ENCODE assay signal across 11 cellular contexts in the genomic region with DNA sequence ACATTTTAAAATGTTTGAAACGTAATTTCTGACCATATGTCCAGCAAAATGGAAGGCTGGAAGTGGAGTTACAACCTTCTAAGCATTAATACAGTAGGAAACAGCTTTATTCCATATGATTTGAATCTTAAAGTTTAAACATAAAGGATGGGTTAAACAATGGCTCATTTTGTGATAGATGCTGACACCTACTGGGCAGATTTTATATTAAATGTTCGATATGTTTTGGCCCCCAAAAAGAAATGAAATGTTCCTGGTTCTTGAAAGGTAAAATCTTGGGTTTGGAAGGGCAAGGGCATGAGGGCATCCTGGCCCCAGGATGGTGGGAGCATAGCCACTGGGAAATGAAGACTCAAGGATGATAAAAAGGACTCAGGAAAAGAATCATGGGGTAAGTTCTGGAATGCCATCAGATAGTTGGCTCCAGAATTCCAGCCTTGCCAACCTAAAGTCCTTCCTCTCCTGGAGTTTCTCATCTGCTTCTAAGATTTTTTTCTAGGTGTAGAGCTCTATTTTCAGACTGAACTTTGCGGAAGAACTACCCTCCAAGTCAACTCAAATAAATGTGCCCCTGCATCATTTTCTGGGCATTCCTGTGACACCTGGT. TPM values are rescaled to one million over a fixed set of nuclear protein-coding genes. Genes with fewer than 3 reads are reported as not detected.
DNase-seq lines count a peak whose midpoint lies in the region; ATAC-seq and TF ChIP-seq lines count a peak whose summit lies in the region.
"Had no signal": no experiment of that assay in that cellular context is flagged by ENCODE, and none has a peak within 500 bp of the region (broad histone marks: within the 10 kb centered on the region; RNA-seq: fewer than 3 reads in every experiment).

No MANE protein-coding gene starts in this region.

- 30 to 36% (median 35%) methylated on average over 3 of the region's 3 CpGs for WGBS in psoas muscle, 3 donors

- no peak overlapping the region for H3K4me3 ChIP-seq in psoas muscle

- H3K4me1 ChIP-seq in psoas muscle: no peaks in the 10 kb centered on the region

- ATAC-seq in psoas muscle: no peak
- ATAC-seq: Right ventricle myocardium inferior had no signal

- no peaks in the 10 kb centered on the region for H3K9me3 ChIP-seq in psoas muscle

- no peak overlapping the region for H3K27ac ChIP-seq in psoas muscle

- H3K36me3 ChIP-seq in psoas muscle (ENCODE audit: insufficient read depth in 1 of 2, low read depth in 1 of 2): no peaks in the 10 kb centered on the region

- TF ChIP-seq CTCF in psoas muscle (IDR thresholded peaks at IDR 0.05): peak; percentile 17

- DNase-seq in NCI-H526 (lab: John Stamatoyannopoulos, UW) (peak; percentile 5 to 27), NCI-H526 treated with DMSO at 0.1 percent for 48 hours (lab: John Stamatoyannopoulos, UW) (no peak), NCI-H1694 (lab: John Stamatoyannopoulos, UW) (peak; percentile 13), dedifferentiated amniotic fluid mesenchymal stem cell (ENCODE audit: extremely low spot score) (peak; percentile 43), psoas muscle (no peak), HuH-7 (ENCODE audit: low spot score) (no peak), NCI-H1436 (lab: John Stamatoyannopoulos, UW) (no peak)
- no peak for DNase-seq in activated effector memory CD4-positive, alpha-beta T cell treated with anti-CD3 and anti-CD28 coated beads, Interleukin-2, amount 50 U/mL, for 16 hours
- DNase-seq: CD8-positive, alpha-beta memory T cell; mesendoderm had no signal

- H3K27me3 ChIP-seq in psoas muscle (ENCODE audit: insufficient read depth in 3 of 3, low read length in 2 of 3): no peaks in the 10 kb centered on the region

- intact Hi-C loops in psoas muscle (cut with DNase I): no loop called here

RNA-seq across cellular contexts. Expression of a gene that starts 34.6 kb away (rescaled TPM):
- total RNA-seq in psoas muscle: 1 to 10 TPM; 1.3 to 2.3 (median 2.1) TPM
- polyA plus RNA-seq in psoas muscle: 1 to 10 TPM; 1.6 to 2.7 (median 2.5) TPM

Comparison
In these comparisons a context has a peak if more than half of its experiments do, and no peak if none do; other contexts are left out.
1. DNase-seq: peak in NCI-H526 (2 of 2), NCI-H1694 (single experiment) and dedifferentiated amniotic fluid mesenchymal stem cell (single experiment); none in NCI-H526 treated with DMSO at 0.1 percent for 48 hours (single experiment), psoas muscle (0 of 2), activated effector memory CD4-positive, alpha-beta T cell treated with anti-CD3 and anti-CD28 coated beads, Interleukin-2, amount 50 U/mL, for 16 hours (single experiment), HuH-7 (single experiment) and NCI-H1436 (single experiment).